In the genomic region with DNA sequence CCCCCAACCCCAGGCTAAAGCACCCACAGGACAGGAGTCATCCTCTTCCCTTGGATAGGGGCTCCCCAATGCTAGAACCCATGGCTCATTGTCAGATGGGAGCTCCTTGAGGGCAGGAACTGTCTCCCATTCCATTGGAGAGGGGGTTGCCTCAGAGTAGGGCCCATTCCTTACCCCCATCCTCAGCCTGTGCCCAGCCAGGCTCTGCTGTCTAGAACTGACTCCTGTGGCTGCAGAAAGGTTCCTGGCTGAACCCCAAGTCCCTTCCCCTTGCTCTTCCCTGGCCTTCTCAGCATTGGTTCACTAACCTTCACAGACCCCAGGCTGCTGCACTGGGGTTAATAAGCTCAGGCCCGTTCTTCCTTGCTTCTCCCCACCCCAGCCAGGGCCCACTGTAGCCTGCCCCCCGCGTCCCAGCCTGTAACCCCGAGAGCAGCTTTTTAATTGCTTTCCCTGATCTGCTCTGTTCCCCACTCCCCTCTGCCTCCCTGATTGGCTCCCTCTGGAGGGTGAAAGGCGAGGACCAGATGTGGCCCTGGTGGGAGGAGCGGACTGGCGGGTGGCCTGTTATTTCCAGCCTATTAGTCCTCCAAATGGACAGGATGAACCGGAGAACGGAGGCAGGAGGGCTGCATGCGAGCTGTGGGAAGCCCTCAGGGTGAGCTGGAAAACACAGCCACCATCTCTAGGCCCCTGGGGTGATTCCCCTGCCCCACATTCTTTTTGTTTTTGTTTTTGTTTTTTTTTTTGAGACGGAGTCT, we compare ENCODE assay signal across 10 cellular contexts. TPM values are rescaled to one million over a fixed set of nuclear protein-coding genes. Genes with fewer than 3 reads are reported as not detected.
DNase-seq lines count a peak whose midpoint lies in the region; ATAC-seq and TF ChIP-seq lines count a peak whose summit lies in the region.
"Had no signal": no experiment of that assay in that cellular context is flagged by ENCODE, and none has a peak within 500 bp of the region (broad histone marks: within the 10 kb centered on the region; RNA-seq: fewer than 3 reads in every experiment).

No MANE protein-coding gene starts in this region.

- no peaks in the 10 kb centered on the region for H3K9me3 Mint-ChIP-seq in central memory CD8-positive, alpha-beta T cell

- peaks cover 46% of the 10 kb centered on the region for H3K4me1 ChIP-seq in BE2C
- H3K4me1 ChIP-seq in HEK293 (ENCODE audit: control insufficient read depth, insufficient read depth, low read length) = no peaks in the 10 kb centered on the region; the same call in 1 of the 2 replicates
- no peaks in the 10 kb centered on the region for H3K4me1 ChIP-seq in uterus

- peak; percentile 84 for DNase-seq in BE2C
- DNase-seq in central memory CD8-positive, alpha-beta T cell (ENCODE audit: low spot score in 2 of 2) = no peak
- peak; percentile 60 for DNase-seq in left kidney (ENCODE audit: low read depth, low spot score)
- no peak for DNase-seq in uterus
- DNase-seq in NCI-H2107 (lab: John Stamatoyannopoulos, UW) = no peak
- no peak for DNase-seq in hypothalamus (lab: John Stamatoyannopoulos, UW)
- DNase-seq: NCI-H446, stomach had no signal

- no peaks in the 10 kb centered on the region for H3K4me1 Mint-ChIP-seq in central memory CD8-positive, alpha-beta T cell

- no peak overlapping the region for H3K4me3 Mint-ChIP-seq in central memory CD8-positive, alpha-beta T cell

- no peak for TF ChIP-seq POLR2A in uterus (IDR thresholded peaks at IDR 0.05)

- peak; percentile 20 for TF ChIP-seq CTCF in BE2C (IDR thresholded peaks at IDR 0.05; ENCODE audit: low read depth, low read length)
- TF ChIP-seq CTCF in HEK293 (tag by site-specific recombination; IDR thresholded peaks at IDR 0.05) = no peak
- no peak for TF ChIP-seq CTCF in uterus (IDR thresholded peaks at IDR 0.05)

- no peak for ATAC-seq in central memory CD8-positive, alpha-beta T cell (replicated peaks; ENCODE audit: extremely low read depth, poor library complexity, severe bottlenecking)
- ATAC-seq in GM21717 (IDR thresholded peaks at IDR 0.05; ENCODE audit: unreplicated experiment) = no peak

- intact Hi-C loops in uterus (cut with DNase I; ENCODE audit: low total_unique reads) = loop anchor here (5.0 kb wide), 1 partner anchor 101 kb away; no protein-coding TSS in a partner anchor

- H3K27ac ChIP-seq in HEK293 (ENCODE audit: extremely low read depth, low read depth, low read length) (no peak overlapping the region), uterus (no peak overlapping the region)
- H3K27ac ChIP-seq: stomach had no signal

- CTCF ChIA-PET in HEK293 (lab: Yijun Ruan, JAX) = interaction anchor here (0.6 to 7.9 kb wide), 30 partner anchors 10 to 232 kb away, joined by 3 to 296 read pairs (median 6); a partner anchor contains a TSS

- POLR2A ChIA-PET in HEK293 (lab: Yijun Ruan, JAX) = interaction anchor here (0.5 to 1.3 kb wide), 3 partner anchors 83 to 205 kb away, joined by 3 to 7 read pairs (median 3); no protein-coding TSS in a partner anchor

- H3K9me3 ChIP-seq in BE2C = no peaks in the 10 kb centered on the region
- H3K9me3 ChIP-seq in HEK293 (ENCODE audit: control insufficient read depth, insufficient read depth, low read depth, low read length) = no peaks in the 10 kb centered on the region
- no peaks in the 10 kb centered on the region for H3K9me3 ChIP-seq in uterus
- H3K9me3 ChIP-seq: stomach had no signal

- H3K27me3 Mint-ChIP-seq in central memory CD8-positive, alpha-beta T cell = peaks cover 29% of the 10 kb centered on the region

- peaks cover 9% of the 10 kb centered on the region for H3K36me3 ChIP-seq in BE2C
- H3K36me3 ChIP-seq in HEK293 (ENCODE audit: control insufficient read depth in 2 of 2, insufficient read depth in 1 of 2, low read length in 2 of 2) = peaks cover 9 to 10% of the 10 kb centered on the region in 2 experiments
- H3K36me3 ChIP-seq in uterus = no peaks in the 10 kb centered on the region
- H3K36me3 ChIP-seq: stomach had no signal

- H3K4me3 ChIP-seq in BE2C (ENCODE audit: low read depth, low read length) (no peak overlapping the region), HEK293 (ENCODE audit: low read depth, low read length) (no peak overlapping the region), uterus (no peak overlapping the region)
- H3K4me3 ChIP-seq: stomach had no signal

- H3K27me3 ChIP-seq in BE2C (no peaks in the 10 kb centered on the region), uterus (no peaks in the 10 kb centered on the region)

- peaks cover 2% of the 10 kb centered on the region for H3K36me3 Mint-ChIP-seq in central memory CD8-positive, alpha-beta T cell (ENCODE audit: insufficient read depth)

- H3K27ac Mint-ChIP-seq in central memory CD8-positive, alpha-beta T cell (ENCODE audit: low read depth) = peak overlapping the region; percentile 27

TF ChIP-seq in HEK293, 187 proteins besides CTCF, POLR2A, EP300 and RAD21:
- TF ChIP-seq, protein P1, sequence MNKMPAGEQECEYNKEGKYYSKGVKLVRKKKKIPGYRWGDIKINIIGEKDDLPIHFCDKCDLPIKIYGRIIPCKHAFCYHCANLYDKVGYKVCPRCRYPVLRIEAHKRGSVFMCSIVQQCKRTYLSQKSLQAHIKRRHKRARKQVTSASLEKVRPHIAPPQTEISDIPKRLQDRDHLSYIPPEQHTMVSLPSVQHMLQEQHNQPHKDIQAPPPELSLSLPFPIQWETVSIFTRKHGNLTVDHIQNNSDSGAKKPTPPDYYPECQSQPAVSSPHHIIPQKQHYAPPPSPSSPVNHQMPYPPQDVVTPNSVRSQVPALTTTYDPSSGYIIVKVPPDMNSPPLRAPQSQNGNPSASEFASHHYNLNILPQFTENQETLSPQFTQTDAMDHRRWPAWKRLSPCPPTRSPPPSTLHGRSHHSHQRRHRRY (tag by site-specific recombination; IDR thresholded peaks at IDR 0.05) = no peak
- TF ChIP-seq SP7 (tag by site-specific recombination; IDR thresholded peaks at IDR 0.05) (no peak), ZSCAN30 (tag by site-specific recombination; IDR thresholded peaks at IDR 0.05) (no peak), ZNF529 (tag by site-specific recombination; IDR thresholded peaks at IDR 0.05; ENCODE audit: insufficient replicate concordance) (no peak), EGR2 (tag by site-specific recombination; IDR thresholded peaks at IDR 0.05; ENCODE audit: low read depth) (0 out of 2 replicates have a peak, but pooled peaks have one; percentile 14), ZEB2 (tag by site-specific recombination; IDR thresholded peaks at IDR 0.05) (no peak), ZBTB17 (tag by site-specific recombination; IDR thresholded peaks at IDR 0.05) (no peak), ZIC2 (tag by site-specific recombination; IDR thresholded peaks at IDR 0.05) (peak; percentile 96), ZNF600 (tag by site-specific recombination; IDR thresholded peaks at IDR 0.05) (peak; percentile 26; the same call in 1 of the 2 replicates)
- TF ChIP-seq, protein P2, sequence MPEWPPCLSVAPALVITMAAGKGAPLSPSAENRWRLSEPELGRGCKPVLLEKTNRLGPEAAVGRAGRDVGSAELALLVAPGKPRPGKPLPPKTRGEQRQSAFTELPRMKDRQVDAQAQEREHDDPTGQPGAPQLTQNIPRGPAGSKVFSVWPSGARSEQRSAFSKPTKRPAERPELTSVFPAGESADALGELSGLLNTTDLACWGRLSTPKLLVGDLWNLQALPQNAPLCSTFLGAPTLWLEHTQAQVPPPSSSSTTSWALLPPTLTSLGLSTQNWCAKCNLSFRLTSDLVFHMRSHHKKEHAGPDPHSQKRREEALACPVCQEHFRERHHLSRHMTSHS (tag by site-specific recombination; IDR thresholded peaks at IDR 0.05) = no peak
- TF ChIP-seq, protein P3, sequence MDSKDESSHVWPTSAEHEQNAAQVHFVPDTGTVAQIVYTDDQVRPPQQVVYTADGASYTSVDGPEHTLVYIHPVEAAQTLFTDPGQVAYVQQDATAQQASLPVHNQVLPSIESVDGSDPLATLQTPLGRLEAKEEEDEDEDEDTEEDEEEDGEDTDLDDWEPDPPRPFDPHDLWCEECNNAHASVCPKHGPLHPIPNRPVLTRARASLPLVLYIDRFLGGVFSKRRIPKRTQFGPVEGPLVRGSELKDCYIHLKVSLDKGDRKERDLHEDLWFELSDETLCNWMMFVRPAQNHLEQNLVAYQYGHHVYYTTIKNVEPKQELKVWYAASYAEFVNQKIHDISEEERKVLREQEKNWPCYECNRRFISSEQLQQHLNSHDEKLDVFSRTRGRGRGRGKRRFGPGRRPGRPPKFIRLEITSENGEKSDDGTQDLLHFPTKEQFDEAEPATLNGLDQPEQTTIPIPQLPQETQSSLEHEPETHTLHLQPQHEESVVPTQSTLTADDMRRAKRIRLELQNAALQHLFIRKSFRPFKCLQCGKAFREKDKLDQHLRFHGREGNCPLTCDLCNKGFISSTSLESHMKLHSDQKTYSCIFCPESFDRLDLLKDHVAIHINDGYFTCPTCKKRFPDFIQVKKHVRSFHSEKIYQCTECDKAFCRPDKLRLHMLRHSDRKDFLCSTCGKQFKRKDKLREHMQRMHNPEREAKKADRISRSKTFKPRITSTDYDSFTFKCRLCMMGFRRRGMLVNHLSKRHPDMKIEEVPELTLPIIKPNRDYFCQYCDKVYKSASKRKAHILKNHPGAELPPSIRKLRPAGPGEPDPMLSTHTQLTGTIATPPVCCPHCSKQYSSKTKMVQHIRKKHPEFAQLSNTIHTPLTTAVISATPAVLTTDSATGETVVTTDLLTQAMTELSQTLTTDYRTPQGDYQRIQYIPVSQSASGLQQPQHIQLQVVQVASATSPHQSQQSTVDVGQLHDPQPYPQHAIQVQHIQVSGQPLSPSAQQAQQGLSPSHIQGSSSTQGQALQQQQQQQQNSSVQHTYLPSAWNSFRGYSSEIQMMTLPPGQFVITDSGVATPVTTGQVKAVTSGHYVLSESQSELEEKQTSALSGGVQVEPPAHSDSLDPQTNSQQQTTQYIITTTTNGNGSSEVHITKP (tag by site-specific recombination; IDR thresholded peaks at IDR 0.05) = no peak

RNA-seq across cellular contexts. Expression of a gene that starts 6.0 kb away (rescaled TPM):
- polyA plus RNA-seq in BE2C (2012; ENCODE audit: insufficient read depth, insufficient read length, low read depth) = 17.7 TPM
- 1 to 10 TPM in 1 of 4 donors, not detected in 3; 3.7 TPM for total RNA-seq in uterus

RNA-seq across cellular contexts. Expression of a gene that starts 22.1 kb away (rescaled TPM):
- 225 TPM for polyA plus RNA-seq in BE2C (2012; ENCODE audit: insufficient read depth, insufficient read length, low read depth)
- total RNA-seq in uterus = 100 to 1,000 TPM in 2 of 4 donors, 10 to 100 TPM in 2; 12.4 to 129 (median 64.7) TPM

RNA-seq across cellular contexts. Expression of a gene that starts 26.3 kb away (rescaled TPM):
- polyA plus RNA-seq in BE2C (2012; ENCODE audit: insufficient read depth, insufficient read length, low read depth) = 13.3 TPM
- total RNA-seq in uterus = 1 to 10 TPM in 1 of 4 donors, not detected in 3; 4.4 TPM

RNA-seq across cellular contexts. Expression of a gene that starts 46.8 kb away (rescaled TPM):
- polyA plus RNA-seq in BE2C (2012; ENCODE audit: insufficient read depth, insufficient read length, low read depth) = 72.9 TPM
- total RNA-seq in uterus = 10 to 100 TPM in 1 of 4 donors, 1 to 10 TPM in 1, under 1 TPM in 1, not detected in 1; 0.51 to 20.3 (median 3.3) TPM

Comparison
In these comparisons a context has a peak if more than half of its experiments do, and no peak if none do; other contexts are left out.
1. DNase-seq: peak in BE2C (single experiment) and left kidney (single experiment); none in central memory CD8-positive, alpha-beta T cell (0 of 2), uterus (0 of 2), NCI-H2107 (single experiment) and hypothalamus (0 of 51).